Comparison of ENCODE assay signal across 8 cellular contexts in genomic region chr7:130205084-130205947, GRCh38. TPM values are rescaled to one million over a fixed set of nuclear protein-coding genes. Genes with fewer than 3 reads are reported as not detected.
A peak's percentile ranks its signal among the peaks of the same experiment; 100 is the strongest.
DNase-seq lines count a peak whose midpoint lies in the region; ATAC-seq, FAIRE-seq and TF ChIP-seq lines count a peak whose summit lies in the region.

TSS of gene TMEM209 (minus strand) at chr7:130205406. CDS start at chr7:130205375, 31 bp downstream.

- H3K9me3 ChIP-seq in body of pancreas = no peaks in the 10 kb centered on the region

- intact Hi-C loops in body of pancreas (cut with DNase I) (no loop called here), sciatic nerve (cut with DNase I) (no loop called here)

- peak within 1 kb of the TSS; percentile 55 to 56 for H3K4me3 ChIP-seq in body of pancreas

- H3K4me1 ChIP-seq in body of pancreas = peaks cover 15% of the 10 kb centered on the region

- DNase-seq in NCI-H2107 treated with DMSO at 0.1 percent for 48 hours (lab: John Stamatoyannopoulos, UW; ENCODE audit: unreplicated experiment) = peak; percentile 99
- DNase-seq in body of pancreas = peak; percentile 95 to 98 (median 96)
- peak; percentile 94 for DNase-seq in iPS DF 19.7 (ENCODE audit: low read depth, low spot score)
- DNase-seq in sciatic nerve (ENCODE audit: low spot score) = peak; percentile 98

- peak; percentile 58 to 94 (median 88) for TF ChIP-seq POLR2A in body of pancreas (IDR thresholded peaks at IDR 0.05)

- no peaks in the 10 kb centered on the region for H3K27me3 ChIP-seq in body of pancreas

- FAIRE-seq in TTC549 (lab: Jason Lieb, UNC) = peak; percentile 85

- 8 to 17% methylated on average over 28 to 44 of the region's 44 CpGs for WGBS in body of pancreas, 2 donors

- H3K36me3 ChIP-seq in body of pancreas (replicated peaks in 1 of 2; ENCODE audit: insufficient read depth in 1 of 2, low read depth in 2 of 2) = no peaks in the 10 kb centered on the region

- ATAC-seq in GM18520 (IDR thresholded peaks at IDR 0.05; ENCODE audit: unreplicated experiment) (peak; percentile 91), HG03064 (IDR thresholded peaks at IDR 0.05; ENCODE audit: low read depth, unreplicated experiment) (peak; percentile 93), body of pancreas (peak; percentile 100), sciatic nerve (peak; percentile 99)

- H3K27ac ChIP-seq in 22Rv1 (peak within 1 kb of the TSS; percentile 100), body of pancreas (peak within 1 kb of the TSS; percentile 75 to 91 (median 88))

- TF ChIP-seq CTCF in 22Rv1 (IDR thresholded peaks at IDR 0.05) (no peak), body of pancreas (IDR thresholded peaks at IDR 0.05) (peak in 1 of 7 experiments; percentile 7)

RNA-seq across cellular contexts. Expression of gene TMEM209, which starts in this region (rescaled TPM):
- total RNA-seq in body of pancreas (10 to 100 TPM in 1 of 2 donors, 1 to 10 TPM in 1; 7.6 to 12.2 TPM), sciatic nerve (23.9 TPM)

Comparison
In these comparisons a context has a peak if more than half of its experiments do, and no peak if none do; other contexts are left out.
1. Peak in every context shown above with its lines: DNase-seq, ATAC-seq, H3K4me3 ChIP-seq and H3K27ac ChIP-seq.